In the genomic region with DNA sequence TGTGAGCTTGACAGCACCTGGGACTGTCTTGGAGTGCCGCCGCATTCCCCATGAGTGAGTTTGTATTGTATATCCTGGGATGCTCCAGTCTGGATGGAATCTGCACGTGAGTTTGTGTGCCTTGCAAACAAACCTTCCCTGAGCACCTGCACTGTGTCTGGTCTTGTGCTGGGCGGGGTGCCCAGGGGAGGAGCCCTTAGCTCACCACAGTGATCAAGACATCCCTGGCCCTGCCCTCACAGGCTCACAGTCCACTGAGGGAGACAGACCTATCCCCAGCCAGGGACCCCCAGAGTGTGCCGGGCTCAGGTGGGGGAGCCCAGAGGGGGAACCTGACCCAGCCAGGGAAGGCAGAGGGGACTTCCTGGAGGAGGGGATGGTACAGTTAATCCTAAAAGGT, we compare ENCODE assay signal across 10 cellular contexts. TPM values are rescaled to one million over a fixed set of nuclear protein-coding genes. Genes with fewer than 3 reads are reported as not detected.
DNase-seq lines count a peak whose midpoint lies in the region; ATAC-seq, FAIRE-seq and TF ChIP-seq lines count a peak whose summit lies in the region.
"Had no signal": no experiment of that assay in that cellular context is flagged by ENCODE, and none has a peak within 500 bp of the region (broad histone marks: within the 10 kb centered on the region; RNA-seq: fewer than 3 reads in every experiment).

No MANE protein-coding gene starts in this region.

- H3K9me2 ChIP-seq in SK-N-SH (no peaks in the 10 kb centered on the region), PC-9 (ENCODE audit: insufficient read depth) (no peaks in the 10 kb centered on the region)

- H3K9me3 ChIP-seq in SK-N-SH, result no peaks in the 10 kb centered on the region
- no peaks in the 10 kb centered on the region for H3K9me3 ChIP-seq in PC-9 (ENCODE audit: insufficient read depth, low read depth)
- no peaks in the 10 kb centered on the region for H3K9me3 ChIP-seq in keratinocyte (ENCODE audit: control insufficient read depth, low read depth, low read length)
- H3K9me3 ChIP-seq in upper lobe of right lung, result no peaks in the 10 kb centered on the region

- peaks cover 8% of the 10 kb centered on the region for H3F3A ChIP-seq in SK-N-SH (replicated peaks; ENCODE audit: insufficient read depth)
- peaks cover 67% of the 10 kb centered on the region for H3F3A ChIP-seq in PC-9 (ENCODE audit: insufficient read depth, low read depth)

- H2AFZ ChIP-seq in SK-N-SH (ENCODE audit: low read depth), result no peak overlapping the region
- H2AFZ ChIP-seq in PC-9, result no peak overlapping the region
- H2AFZ ChIP-seq in keratinocyte (ENCODE audit: control insufficient read depth, low read length), result no peak overlapping the region

- WGBS in SK-N-SH (ENCODE audit: low lambda C conversion rate), result 22% methylated on average over 4 of the region's 5 CpGs

- no peaks in the 10 kb centered on the region for H4K20me1 ChIP-seq in SK-N-SH (ENCODE audit: insufficient read depth)
- no peaks in the 10 kb centered on the region for H4K20me1 ChIP-seq in PC-9 (ENCODE audit: insufficient read depth)
- H4K20me1 ChIP-seq in keratinocyte (ENCODE audit: control insufficient read depth, extremely low read depth, insufficient read depth, low read length), result peaks cover 6% of the 10 kb centered on the region

- no peak for TF ChIP-seq EP300 in SK-N-SH (IDR thresholded peaks at IDR 0.05; ENCODE audit: borderline replicate concordance in 1 of 2, low read depth in 1 of 2, low read length in 1 of 2)

- dilution Hi-C loops in keratinocyte (cut with MboI; ENCODE audit: extremely low pct_ligation_motif_present, low sequenced_read_pairs), result no loop called here

- H3K4me3 ChIP-seq in SK-N-SH (ENCODE audit: low read depth in 2 of 2, low read length in 1 of 2) (no peak overlapping the region), PC-9 (no peak overlapping the region), keratinocyte (ENCODE audit: control insufficient read depth in 2 of 3, extremely low read depth in 1 of 3, insufficient read depth in 2 of 3, low read depth in 1 of 3, low read length in 3 of 3) (no peak overlapping the region), upper lobe of right lung (no peak overlapping the region)

- H3K4me1 ChIP-seq in SK-N-SH (ENCODE audit: control insufficient read depth in 1 of 2, insufficient read depth in 2 of 2, low read depth in 1 of 2, low read length in 1 of 2) (peaks cover 8 to 13% of the 10 kb centered on the region in 2 experiments; a peak in 2 of 4 replicates), PC-9 (replicated peaks; ENCODE audit: insufficient read depth) (peaks cover 58% of the 10 kb centered on the region), keratinocyte (ENCODE audit: control insufficient read depth, extremely low read depth, insufficient read depth, low read length) (peaks cover 42% of the 10 kb centered on the region), upper lobe of right lung (peaks cover 18% of the 10 kb centered on the region)

- FAIRE-seq in keratinocyte (lab: Jason Lieb, UNC), result peak; percentile 95

- intact Hi-C loops in PC-9 (cut with micrococcal nuclease; ENCODE audit: unreplicated experiment) (no loop called here), upper lobe of right lung (cut with DNase I) (no loop called here)

- TF ChIP-seq CTCF in SK-N-SH (IDR thresholded peaks at IDR 0.05) (no peak), PC-9 (conservative IDR thresholded peaks at IDR 0.05) (no peak), keratinocyte (optimal IDR thresholded peaks at IDR 0.05 in 1 of 3, IDR thresholded peaks at IDR 0.05 in 1 of 3, conservative IDR thresholded peaks at IDR 0.05 in 1 of 3; ENCODE audit: extremely low read depth in 1 of 3, insufficient read depth in 2 of 3, low read length in 3 of 3) (peak in 1 of 3 experiments; percentile 0), upper lobe of right lung (IDR thresholded peaks at IDR 0.05) (no peak)

- BruUV-seq in PC-9 (replicated peaks; lab: Mats Ljungman, UMichigan), result no TSS peak

- POLR2A ChIA-PET in SK-N-SH (lab: Yijun Ruan, JAX) (no interaction called here), PC-9 (lab: Charles Lee; ENCODE audit: unreplicated experiment) (interaction anchor here (0.5 to 0.7 kb wide), 4 partner anchors 145 to 1648 kb away, joined by 3 to 6 read pairs (median 4); no protein-coding TSS in a partner anchor)

- TF ChIP-seq RAD21 in SK-N-SH (IDR thresholded peaks at IDR 0.05; ENCODE audit: low read length), result no peak

- CTCF ChIA-PET in SK-N-SH (lab: Yijun Ruan, JAX) (interaction anchor here (0.5 to 9.3 kb wide), 15 partner anchors 9 to 117 kb away, joined by 3 to 70 read pairs (median 4); no protein-coding TSS in a partner anchor), PC-9 (lab: Charles Lee) (interaction anchor here (0.6 to 1.9 kb wide), 6 partner anchors 37 to 236 kb away, joined by 4 to 12 read pairs (median 5); partner anchors contain the start of gene NECTIN2)

- H3K4me2 ChIP-seq in SK-N-SH, result no peak overlapping the region
- H3K4me2 ChIP-seq in PC-9, result peak overlapping the region; percentile 96
- no peak overlapping the region for H3K4me2 ChIP-seq in keratinocyte (ENCODE audit: control insufficient read depth, extremely low read depth, insufficient read depth, low read depth, low read length)

- no peak overlapping the region for H3K9ac ChIP-seq in SK-N-SH
- no peak overlapping the region for H3K9ac ChIP-seq in keratinocyte (ENCODE audit: control insufficient read depth, extremely low read depth, insufficient read depth, low read length)

- no peaks in the 10 kb centered on the region for H3K79me2 ChIP-seq in SK-N-SH (ENCODE audit: insufficient read depth)
- H3K79me2 ChIP-seq in PC-9 (ENCODE audit: low read depth), result peaks cover 14% of the 10 kb centered on the region
- H3K79me2 ChIP-seq in keratinocyte (ENCODE audit: control insufficient read depth, insufficient read depth, low read length), result no peaks in the 10 kb centered on the region

- H3K27me3 ChIP-seq in SK-N-SH (ENCODE audit: insufficient read depth) (peaks cover 50% of the 10 kb centered on the region), PC-9 (ENCODE audit: insufficient read depth, low read depth) (no peaks in the 10 kb centered on the region), keratinocyte (ENCODE audit: control insufficient read depth, extremely low read depth, insufficient read depth, low read length) (no peaks in the 10 kb centered on the region), upper lobe of right lung (no peaks in the 10 kb centered on the region)

- ATAC-seq in SK-N-SH treated with all-trans-retinoic acid at 6 μM for 48 hours, result peak; percentile 31
- peak; percentile 45 for ATAC-seq in upper lobe of right lung

- H3K36me3 ChIP-seq in SK-N-SH (replicated peaks in 1 of 2; ENCODE audit: control insufficient read depth in 1 of 2, insufficient read depth in 2 of 2, low read length in 1 of 2), result no peaks in the 10 kb centered on the region
- no peaks in the 10 kb centered on the region for H3K36me3 ChIP-seq in PC-9 (ENCODE audit: low read depth)
- H3K36me3 ChIP-seq in keratinocyte (ENCODE audit: control insufficient read depth in 2 of 2, extremely low read depth in 1 of 2, insufficient read depth in 2 of 2, low read length in 2 of 2), result peaks cover 10 to 24% of the 10 kb centered on the region in 2 experiments
- H3K36me3 ChIP-seq in upper lobe of right lung, result peaks cover 2% of the 10 kb centered on the region

- no peaks in the 10 kb centered on the region for H3K9me1 ChIP-seq in keratinocyte (ENCODE audit: control insufficient read depth, extremely low read depth, insufficient read depth, low read length)

- no peak for DNase-seq in SK-N-SH
- peak; percentile 66 to 78 for DNase-seq in PC-9
- peak; percentile 96 for DNase-seq in keratinocyte (ENCODE audit: low read depth, low spot score)
- DNase-seq in upper lobe of right lung, result peak; percentile 73
- DNase-seq in inferior parietal cortex (ENCODE audit: extremely low spot score), result no peak
- DNase-seq in NOMO-1 (lab: John Stamatoyannopoulos, UW; ENCODE audit: unreplicated experiment in 2 of 2), result no peak
- DNase-seq in globus pallidus (ENCODE audit: low spot score), result no peak
- DNase-seq: activated naive CD4-positive, alpha-beta T cell treated with anti-CD3 and anti-CD28 coated beads, Interleukin-2, amount 10 ng/mL, durations not matched to agents 7 days and 5 days had no signal

- no peak overlapping the region for H3K27ac ChIP-seq in SK-N-SH (ENCODE audit: low read depth in 2 of 2, low read length in 1 of 2)
- peak overlapping the region; percentile 80 for H3K27ac ChIP-seq in PC-9
- H3K27ac ChIP-seq in keratinocyte (ENCODE audit: control insufficient read depth, insufficient read depth, low read length), result peak overlapping the region; percentile 5
- H3K27ac ChIP-seq in upper lobe of right lung, result peak overlapping the region; percentile 85

RNA-seq across cellular contexts. Expression of gene BCAM, which starts 1.7 kb away (rescaled TPM):
- polyA plus RNA-seq in SK-N-SH (2012; rRNA removed) (9.7 and 34.0 TPM in 2 replicates), keratinocyte (13.6 to 28.4 TPM (median 20.8 TPM) in 3 replicates)
- polyA plus RNA-seq in SK-N-SH (2012; cell fraction: cytosol; rRNA removed), result 13.8 and 20.8 TPM in 2 replicates
- 49.8 and 71.7 TPM in 2 replicates for polyA plus RNA-seq in SK-N-SH (2012; cell fraction: nucleus; rRNA removed)
- total RNA-seq in PC-9 (2021) (146 and 199 TPM in 2 replicates), upper lobe of right lung (280 TPM)
- 35.5 TPM for polyA plus RNA-seq in keratinocyte (2011; ENCODE audit: low read depth)
- 8.3 and 23.8 TPM in 2 replicates for polyA plus RNA-seq in keratinocyte (2011; cell fraction: cytosol; rRNA removed)
- 77.2 and 107 TPM in 2 replicates for polyA plus RNA-seq in keratinocyte (2011; cell fraction: nucleus; rRNA removed)
- polyA plus RNA-seq in keratinocyte (2012; ENCODE audit: low replicate concordance), result 44.8 and 76.7 TPM in 2 replicates
- polyA minus RNA-seq in keratinocyte, result 13.7 to 36.7 TPM (median 16.2 TPM) in 3 replicates
- 39.3 TPM for polyA minus RNA-seq in keratinocyte (2011; cell fraction: cytosol; rRNA and poly(A)+ RNA removed)
- polyA minus RNA-seq in keratinocyte (2011; cell fraction: nucleus; rRNA and poly(A)+ RNA removed), result 68.3 and 68.9 TPM in 2 replicates

RNA-seq across cellular contexts. Expression of gene CBLC, which starts 29.5 kb away (rescaled TPM):
- polyA plus RNA-seq in SK-N-SH (2012; rRNA removed) (not detected in 2 replicates), keratinocyte (27.8 to 58.6 TPM (median 30.1 TPM) in 3 replicates)
- polyA plus RNA-seq in SK-N-SH (2012; cell fraction: cytosol; rRNA removed), result not detected in 2 replicates
- 0.04 TPM in 1 of 2 replicates, not detected in the other for polyA plus RNA-seq in SK-N-SH (2012; cell fraction: nucleus; rRNA removed)
- total RNA-seq in PC-9 (2021) (53.6 and 68.8 TPM in 2 replicates), upper lobe of right lung (3.2 TPM)
- 12.3 TPM for polyA plus RNA-seq in keratinocyte (2011; ENCODE audit: low read depth)
- polyA plus RNA-seq in keratinocyte (2011; cell fraction: cytosol; rRNA removed), result 27.4 and 54.0 TPM in 2 replicates
- 57.2 and 98.5 TPM in 2 replicates for polyA plus RNA-seq in keratinocyte (2011; cell fraction: nucleus; rRNA removed)
- polyA plus RNA-seq in keratinocyte (2012; ENCODE audit: low replicate concordance), result 26.6 and 50.7 TPM in 2 replicates
- polyA minus RNA-seq in keratinocyte, result 68.8 to 110 TPM (median 88.1 TPM) in 3 replicates
- polyA minus RNA-seq in keratinocyte (2011; cell fraction: cytosol; rRNA and poly(A)+ RNA removed), result 80.4 TPM
- 55.4 and 73.0 TPM in 2 replicates for polyA minus RNA-seq in keratinocyte (2011; cell fraction: nucleus; rRNA and poly(A)+ RNA removed)
- total RNA-seq: NCI-H460 had no signal

RNA-seq across cellular contexts. Expression of gene NECTIN2, which starts 38.9 kb away (rescaled TPM):
- polyA plus RNA-seq in SK-N-SH (2012; rRNA removed), result 96.6 and 121 TPM in 2 replicates
- 57.7 and 82.2 TPM in 2 replicates for polyA plus RNA-seq in SK-N-SH (2012; cell fraction: cytosol; rRNA removed)
- polyA plus RNA-seq in SK-N-SH (2012; cell fraction: nucleus; rRNA removed), result 94.1 and 94.2 TPM in 2 replicates
- total RNA-seq in PC-9 (2021), result 115 and 136 TPM in 2 replicates
- 26.8 to 38.9 TPM (median 29.8 TPM) in 3 replicates for polyA plus RNA-seq in keratinocyte
- polyA plus RNA-seq in keratinocyte (2011; ENCODE audit: low read depth), result 39.2 TPM
- 20.2 and 26.0 TPM in 2 replicates for polyA plus RNA-seq in keratinocyte (2011; cell fraction: cytosol; rRNA removed)
- 70.7 and 97.0 TPM in 2 replicates for polyA plus RNA-seq in keratinocyte (2011; cell fraction: nucleus; rRNA removed)
- 47.3 and 77.1 TPM in 2 replicates for polyA plus RNA-seq in keratinocyte (2012; ENCODE audit: low replicate concordance)
- 40.8 to 124 TPM (median 41.7 TPM) in 3 replicates for polyA minus RNA-seq in keratinocyte
- 36.6 TPM for polyA minus RNA-seq in keratinocyte (2011; cell fraction: cytosol; rRNA and poly(A)+ RNA removed)
- polyA minus RNA-seq in keratinocyte (2011; cell fraction: nucleus; rRNA and poly(A)+ RNA removed), result 45.4 and 54.4 TPM in 2 replicates
- total RNA-seq in upper lobe of right lung, result 108 TPM

RNA-seq across cellular contexts. Expression of gene BCL3, which starts 58.7 kb away (rescaled TPM):
- 7.5 and 19.2 TPM in 2 replicates for polyA plus RNA-seq in SK-N-SH (2012; rRNA removed)
- 8.9 and 12.7 TPM in 2 replicates for polyA plus RNA-seq in SK-N-SH (2012; cell fraction: cytosol; rRNA removed)
- polyA plus RNA-seq in SK-N-SH (2012; cell fraction: nucleus; rRNA removed), result 49.3 and 90.0 TPM in 2 replicates
- total RNA-seq in PC-9 (2021), result 36.1 and 38.9 TPM in 2 replicates
- 1.1 to 1.8 TPM (median 1.5 TPM) in 3 replicates for polyA plus RNA-seq in keratinocyte
- 2.2 TPM for polyA plus RNA-seq in keratinocyte (2011; ENCODE audit: low read depth)
- polyA plus RNA-seq in keratinocyte (2011; cell fraction: cytosol; rRNA removed), result 0.72 and 2.2 TPM in 2 replicates
- polyA plus RNA-seq in keratinocyte (2011; cell fraction: nucleus; rRNA removed), result 7.1 and 8.3 TPM in 2 replicates
- polyA plus RNA-seq in keratinocyte (2012; ENCODE audit: low replicate concordance), result 5.9 and 6.4 TPM in 2 replicates
- polyA minus RNA-seq in keratinocyte, result 1.1 to 5.8 TPM (median 3.1 TPM) in 3 replicates
- polyA minus RNA-seq in keratinocyte (2011; cell fraction: cytosol; rRNA and poly(A)+ RNA removed), result 12.5 TPM
- polyA minus RNA-seq in keratinocyte (2011; cell fraction: nucleus; rRNA and poly(A)+ RNA removed), result 4.1 and 5.1 TPM in 2 replicates
- 87.4 TPM for total RNA-seq in upper lobe of right lung

Comparison
In these comparisons a context has a peak if more than half of its experiments do, and no peak if none do; other contexts are left out.
1. DNase-seq: peak in PC-9 (2 of 2), keratinocyte (single experiment) and upper lobe of right lung (single experiment); none in SK-N-SH (single experiment), inferior parietal cortex (single experiment), NOMO-1 (0 of 2) and globus pallidus (single experiment).
2. H3K27ac ChIP-seq: peak in PC-9 (single experiment), keratinocyte (single experiment) and upper lobe of right lung (single experiment); none in SK-N-SH (0 of 2).
3. RNA of gene CBLC, which starts 29.5 kb away (total RNA-seq): 53.6 to 68.8 TPM in PC-9; 3.2 TPM in upper lobe of right lung (single experiment); every median in the first group is over 10 times any median in the second.